Comparison of ENCODE assay signal across 12 cellular contexts in the genomic region with DNA sequence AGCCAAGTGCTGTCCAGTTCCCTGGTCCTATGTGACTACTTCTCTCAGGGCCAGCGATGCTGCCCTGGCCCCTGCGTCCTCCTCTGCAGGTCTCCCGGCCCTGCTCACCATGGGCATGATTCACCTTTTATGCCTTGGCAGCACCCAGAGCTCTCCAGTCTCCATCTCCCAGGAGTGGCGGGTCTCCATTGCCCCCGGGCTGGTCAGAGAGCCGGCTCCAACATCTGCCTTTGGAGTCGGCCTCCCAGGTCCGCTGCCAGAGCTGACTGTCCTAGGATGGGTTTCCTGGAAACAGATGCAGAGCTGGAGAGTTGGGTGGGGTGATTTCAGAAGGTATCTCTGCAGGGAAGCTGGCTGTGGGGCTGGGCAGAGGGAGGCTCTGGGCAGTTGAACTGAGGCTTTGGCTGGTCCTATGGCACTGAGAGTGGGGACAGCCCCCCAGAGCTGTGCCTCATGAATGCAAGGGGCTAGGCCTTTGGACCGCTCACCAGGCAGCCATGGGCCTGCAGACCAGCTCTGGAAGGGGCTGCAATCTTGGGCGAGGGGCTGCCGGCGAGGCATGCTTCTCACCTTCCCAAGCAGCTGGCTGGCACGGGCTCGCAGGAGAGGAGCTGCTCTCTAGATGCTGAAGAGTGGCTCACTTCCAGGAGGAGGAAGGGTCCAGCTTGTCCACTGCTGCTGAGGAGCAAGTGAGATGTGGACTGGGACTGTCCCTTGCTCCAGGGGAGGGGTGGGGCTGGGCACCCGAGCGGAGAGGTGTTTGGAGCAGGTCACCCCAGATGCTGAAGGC. TPM values are rescaled to one million over a fixed set of nuclear protein-coding genes. Genes with fewer than 3 reads are reported as not detected.
DNase-seq lines count a peak whose midpoint lies in the region; TF ChIP-seq lines count a peak whose summit lies in the region.
"Had no signal": no experiment of that assay in that cellular context is flagged by ENCODE, and none has a peak within 500 bp of the region (broad histone marks: within the 10 kb centered on the region; RNA-seq: fewer than 3 reads in every experiment).

No MANE protein-coding gene starts in this region.

- H3K27ac Mint-ChIP-seq in neural progenitor cell (peak overlapping the region; percentile 81), endothelial cell (ENCODE audit: unreplicated experiment) (no peak overlapping the region)
- H3K27ac Mint-ChIP-seq: activated naive CD4-positive, alpha-beta T cell treated with anti-CD3 and anti-CD28 coated beads, Interleukin-2, amount 50 U/mL, for 72 hours; CD14-positive monocyte had no signal

- no peaks in the 10 kb centered on the region for H3K36me3 Mint-ChIP-seq in neural progenitor cell
- no peaks in the 10 kb centered on the region for H3K36me3 Mint-ChIP-seq in endothelial cell (ENCODE audit: low read depth, unreplicated experiment)
- H3K36me3 Mint-ChIP-seq: activated naive CD4-positive, alpha-beta T cell treated with anti-CD3 and anti-CD28 coated beads, Interleukin-2, amount 50 U/mL, for 72 hours; CD14-positive monocyte had no signal

- H3K27ac ChIP-seq in VCaP (peak overlapping the region; percentile 48), esophagus squamous epithelium (peak overlapping the region; percentile 65 to 88 (median 80)), neural progenitor cell (peak overlapping the region; percentile 64), tibial nerve (peak overlapping the region; percentile 2 to 80 (median 62))

- no peak overlapping the region for H3K9ac ChIP-seq in neural progenitor cell

- no peaks in the 10 kb centered on the region for H3K27me3 ChIP-seq in esophagus squamous epithelium
- no peaks in the 10 kb centered on the region for H3K27me3 ChIP-seq in neural progenitor cell
- no peaks in the 10 kb centered on the region for H3K27me3 ChIP-seq in tibial nerve
- H3K27me3 ChIP-seq: pancreas had no signal

- H3K36me3 ChIP-seq in esophagus squamous epithelium: no peaks in the 10 kb centered on the region
- H3K36me3 ChIP-seq in neural progenitor cell: no peaks in the 10 kb centered on the region
- H3K36me3 ChIP-seq in tibial nerve: no peaks in the 10 kb centered on the region
- H3K36me3 ChIP-seq: pancreas had no signal

- no peaks in the 10 kb centered on the region for H3K79me2 ChIP-seq in neural progenitor cell (ENCODE audit: low read depth)

- H3K4me2 ChIP-seq in neural progenitor cell: peak overlapping the region; percentile 28

- H3K4me3 Mint-ChIP-seq in neural progenitor cell (no peak overlapping the region), endothelial cell (ENCODE audit: unreplicated experiment) (no peak overlapping the region)
- H3K4me3 Mint-ChIP-seq: CD14-positive monocyte had no signal

- H3K9me3 Mint-ChIP-seq in neural progenitor cell: no peaks in the 10 kb centered on the region
- H3K9me3 Mint-ChIP-seq in endothelial cell (ENCODE audit: unreplicated experiment): no peaks in the 10 kb centered on the region
- H3K9me3 Mint-ChIP-seq: activated naive CD4-positive, alpha-beta T cell treated with anti-CD3 and anti-CD28 coated beads, Interleukin-2, amount 50 U/mL, for 72 hours; CD14-positive monocyte had no signal

- TF ChIP-seq EP300 in tibial nerve (IDR thresholded peaks at IDR 0.05): no peak

- no peak for DNase-seq in esophagus squamous epithelium (lab: John Stamatoyannopoulos, UW)
- DNase-seq in neural progenitor cell (ENCODE audit: low spot score): no peak
- DNase-seq in tibial nerve (ENCODE audit: low spot score in 2 of 2): no peak
- DNase-seq in activated CD4-positive, alpha-beta T cell treated with anti-CD3 and anti-CD28 coated beads, Interleukin-2, amount 50 U/mL, for 1 hour: no peak
- DNase-seq in NCI-H146 (lab: John Stamatoyannopoulos, UW): no peak
- no peak for DNase-seq in endothelial cell (ENCODE audit: low spot score)
- DNase-seq: activated CD8-positive, alpha-beta memory T cell treated with anti-CD3 and anti-CD28 coated beads, Interleukin-2, amount 50 U/mL, for 4 hours; NCI-H1092 had no signal

- no peak overlapping the region for H3K4me3 ChIP-seq in esophagus squamous epithelium
- H3K4me3 ChIP-seq in neural progenitor cell: no peak overlapping the region
- H3K4me3 ChIP-seq in tibial nerve: no peak overlapping the region
- H3K4me3 ChIP-seq: pancreas had no signal

- H4K20me1 ChIP-seq in neural progenitor cell (ENCODE audit: low read depth): no peaks in the 10 kb centered on the region

- no peak overlapping the region for H2AFZ ChIP-seq in neural progenitor cell (replicated peaks)

- H3K4me1 Mint-ChIP-seq in neural progenitor cell (peaks cover 48% of the 10 kb centered on the region), endothelial cell (ENCODE audit: unreplicated experiment) (peaks cover 8% of the 10 kb centered on the region)
- H3K4me1 Mint-ChIP-seq: CD14-positive monocyte had no signal

- H3K9me3 ChIP-seq in esophagus squamous epithelium (no peaks in the 10 kb centered on the region), neural progenitor cell (ENCODE audit: low read depth) (no peaks in the 10 kb centered on the region), tibial nerve (no peaks in the 10 kb centered on the region)
- H3K9me3 ChIP-seq: pancreas had no signal

- 0 to 93% methylated on average over 1 to 4 of the region's 16 CpGs for WGBS in esophagus squamous epithelium, 2 donors
- 73 to 84% methylated on average over 12 to 16 of the region's 16 CpGs for WGBS in tibial nerve, 2 donors

- TF ChIP-seq CTCF in VCaP (conservative IDR thresholded peaks at IDR 0.05) (no peak), esophagus squamous epithelium (IDR thresholded peaks at IDR 0.05) (no peak), neural progenitor cell (IDR thresholded peaks at IDR 0.05) (no peak), tibial nerve (IDR thresholded peaks at IDR 0.05) (no peak), endothelial cell (IDR thresholded peaks at IDR 0.05; ENCODE audit: unreplicated experiment) (no peak)

- intact Hi-C loops in esophagus squamous epithelium (cut with DNase I): no loop called here

- TF ChIP-seq POLR2A in esophagus squamous epithelium (IDR thresholded peaks at IDR 0.05): no peak
- TF ChIP-seq POLR2A in tibial nerve (IDR thresholded peaks at IDR 0.05): no peak

- H3K27me3 Mint-ChIP-seq in neural progenitor cell (ENCODE audit: insufficient read depth, low read depth) (peaks cover 8% of the 10 kb centered on the region), endothelial cell (ENCODE audit: unreplicated experiment) (peaks cover 10% of the 10 kb centered on the region)

- H3K4me1 ChIP-seq in esophagus squamous epithelium (peaks cover 34 to 85% (median 69%) of the 10 kb centered on the region in 3 donors), neural progenitor cell (peaks cover 42% of the 10 kb centered on the region), tibial nerve (peaks cover 0 to 48% (median 22%) of the 10 kb centered on the region in 4 donors)
- H3K4me1 ChIP-seq: pancreas had no signal

- H3F3A ChIP-seq in neural progenitor cell (ENCODE audit: low read depth): peaks cover 13% of the 10 kb centered on the region

RNA-seq across cellular contexts. Expression of a gene that starts 59.8 kb away (rescaled TPM):
- 10 to 100 TPM; 44.7 to 73.8 (median 56.8) TPM for total RNA-seq in esophagus squamous epithelium
- total RNA-seq in neural progenitor cell (ENCODE audit: low replicate concordance): 31.1 and 71.0 TPM in 2 replicates
- total RNA-seq in tibial nerve: 10 to 100 TPM; 21.6 to 51.6 (median 39.3) TPM
- 23.3 TPM for total RNA-seq in endothelial cell (ENCODE audit: unreplicated experiment)
